ENCODE assay signal across 8 cellular contexts in the genomic region with DNA sequence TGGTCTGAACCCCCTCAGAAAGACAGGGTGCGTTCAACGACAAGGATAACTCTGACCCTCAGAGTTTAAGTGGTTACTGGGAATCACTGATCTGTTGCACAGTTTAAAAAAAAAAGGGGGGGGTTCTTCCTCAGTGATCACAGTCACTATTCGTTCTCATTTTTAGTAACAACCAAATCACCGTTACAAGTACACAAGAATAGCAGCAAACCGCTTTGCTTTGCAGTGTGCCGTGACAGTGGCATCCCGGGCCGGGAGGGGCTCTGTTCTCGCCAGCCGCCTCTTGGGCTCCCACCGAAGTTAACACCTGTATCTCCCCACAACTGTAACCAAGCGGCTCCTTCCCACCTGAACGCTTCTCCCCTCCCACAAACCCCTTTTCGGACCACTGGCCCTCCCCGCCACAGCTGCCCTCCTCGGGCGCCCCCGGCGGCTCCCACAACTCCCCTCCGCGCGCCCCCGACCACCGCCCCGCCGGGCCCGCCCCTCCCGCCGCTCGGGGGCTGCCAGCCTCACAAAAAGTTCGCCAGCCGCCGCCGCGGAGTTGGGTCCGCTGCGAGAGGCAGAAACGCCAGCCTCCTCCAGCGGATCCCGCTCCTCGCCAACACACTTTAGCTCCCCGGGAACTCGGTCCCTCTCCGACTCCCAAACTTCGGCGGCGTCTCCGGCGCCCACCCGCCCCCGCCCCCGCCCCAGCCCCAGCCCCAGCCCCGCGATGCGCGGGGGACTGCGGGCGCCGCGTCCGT. TPM values are rescaled to one million over a fixed set of nuclear protein-coding genes. Genes with fewer than 3 reads are reported as not detected.
DNase-seq lines count a peak whose midpoint lies in the region; ATAC-seq and TF ChIP-seq lines count a peak whose summit lies in the region.

No MANE protein-coding gene starts in this region.

- no peak overlapping the region for H2AFZ ChIP-seq in mesenchymal stem cell (ENCODE audit: low read depth, low read length)

- peak; percentile 24 for ATAC-seq in GM19468 (IDR thresholded peaks at IDR 0.05; ENCODE audit: extremely low read depth, unreplicated experiment)

- WGBS in mesenchymal stem cell: 0% methylated on average over 30 of the region's 61 CpGs

- H3K36me3 ChIP-seq in DOHH2 (ENCODE audit: control insufficient read depth, low read length) (peaks cover 42% of the 10 kb centered on the region), mesenchymal stem cell (ENCODE audit: control insufficient read depth in 1 of 2, insufficient read depth in 2 of 2, low read depth in 1 of 2, low read length in 2 of 2) (no peaks in the 10 kb centered on the region)

- peak overlapping the region; percentile 27 for H4K91ac ChIP-seq in mesenchymal stem cell (ENCODE audit: low read length)

- peak overlapping the region; percentile 84 for H3K9ac ChIP-seq in mesenchymal stem cell (ENCODE audit: low read length)

- H4K8ac ChIP-seq in mesenchymal stem cell (ENCODE audit: low read length): no peak overlapping the region

- H3K4ac ChIP-seq in mesenchymal stem cell (ENCODE audit: low read depth in 1 of 2, low read length in 2 of 2): no peak overlapping the region

- H3K4me1 ChIP-seq in DOHH2 (ENCODE audit: control insufficient read depth, low read length) (peaks cover 59% of the 10 kb centered on the region), mesenchymal stem cell (ENCODE audit: control insufficient read depth, insufficient read depth, low read depth, low read length) (peaks cover 4% of the 10 kb centered on the region)

- H3K18ac ChIP-seq in mesenchymal stem cell (ENCODE audit: low read depth in 1 of 2, low read length in 2 of 2): peak overlapping the region; percentile 38 to 75

- H2BK15ac ChIP-seq in mesenchymal stem cell (ENCODE audit: low read depth, poor library complexity, severe bottlenecking): no peak overlapping the region

- H3K27me3 ChIP-seq in DOHH2 (ENCODE audit: control insufficient read depth, low read length) (no peaks in the 10 kb centered on the region), mesenchymal stem cell (ENCODE audit: control insufficient read depth in 1 of 2, insufficient read depth in 1 of 2, low read length in 2 of 2) (no peaks in the 10 kb centered on the region)

- H3K4me3 ChIP-seq in DOHH2 (ENCODE audit: low read length) (peak overlapping the region; percentile 73), coronary artery (peak overlapping the region; percentile 99), mesenchymal stem cell (ENCODE audit: insufficient read depth in 1 of 2, low read depth in 1 of 2, low read length in 2 of 2) (peak overlapping the region; percentile 84 to 93)

- H3K79me1 ChIP-seq in mesenchymal stem cell (replicated peaks; ENCODE audit: low read length, poor library complexity, severe bottlenecking): peaks cover 3% of the 10 kb centered on the region

- peak overlapping the region in 1 of 2 experiments; percentile 74 for H3K14ac ChIP-seq in mesenchymal stem cell (ENCODE audit: low read length in 2 of 2)

- H3F3A ChIP-seq in DOHH2 (ENCODE audit: control insufficient read depth, insufficient read depth): peaks cover 5% of the 10 kb centered on the region; the same call in 1 of the 2 replicates

- peaks cover 20% of the 10 kb centered on the region for H4K20me1 ChIP-seq in DOHH2 (ENCODE audit: control insufficient read depth, insufficient read depth, low read depth, low read length)

- peak overlapping the region; percentile 84 for H3K27ac ChIP-seq in DOHH2 (ENCODE audit: low read depth, low read length)
- H3K27ac ChIP-seq in coronary artery: peak overlapping the region; percentile 94 to 99
- H3K27ac ChIP-seq in mesenchymal stem cell (ENCODE audit: low read length, poor library complexity, severe bottlenecking): no peak overlapping the region

- peak; percentile 12 for TF ChIP-seq CTCF in DOHH2 (IDR thresholded peaks at IDR 0.05; ENCODE audit: low read depth, low read length, poor library complexity, severe bottlenecking)
- TF ChIP-seq CTCF in coronary artery (IDR thresholded peaks at IDR 0.05): no peak

- H2BK5ac ChIP-seq in mesenchymal stem cell (ENCODE audit: low read depth, low read length, poor library complexity, severe bottlenecking): no peak overlapping the region

- DNase-seq in HK-2 (ENCODE audit: unreplicated experiment) (peak; percentile 20), coronary artery (ENCODE audit: low spot score) (no peak), mesenchymal stem cell (no peak), NCI-H2081 (lab: John Stamatoyannopoulos, UW) (no peak)
- peak; percentile 28 to 37 for DNase-seq in activated CD4-positive, alpha-beta T cell treated with anti-CD3 and anti-CD28 coated beads for 24 hours (ENCODE audit: low read depth in 2 of 2)
- DNase-seq in stimulated activated CD8-positive, alpha-beta memory T cell treated with anti-CD3 and anti-CD28 coated beads, Interleukin-4, amount 100 ng/mL, for 48 hours: peak; percentile 65

- peak overlapping the region; percentile 73 for H2BK120ac ChIP-seq in mesenchymal stem cell (ENCODE audit: low read depth, low read length)

- peaks cover 58% of the 10 kb centered on the region for H3K79me2 ChIP-seq in DOHH2 (ENCODE audit: control insufficient read depth, low read length)

- H3K9me3 ChIP-seq in DOHH2 (ENCODE audit: control insufficient read depth, insufficient read depth, low read length): no peaks in the 10 kb centered on the region
- H3K9me3 ChIP-seq in mesenchymal stem cell (ENCODE audit: control insufficient read depth, low read length): no peaks in the 10 kb centered on the region

- no peak overlapping the region for H2AK5ac ChIP-seq in mesenchymal stem cell (ENCODE audit: low read length, severe bottlenecking)

- no peak overlapping the region for H3K23ac ChIP-seq in mesenchymal stem cell (ENCODE audit: low read length in 2 of 2)

- no peaks in the 10 kb centered on the region for H3K9me2 ChIP-seq in DOHH2 (replicated peaks; ENCODE audit: control insufficient read depth, low read length)

- peak overlapping the region; percentile 76 for H3K4me2 ChIP-seq in DOHH2 (ENCODE audit: low read length)
- peak overlapping the region; percentile 93 for H3K4me2 ChIP-seq in mesenchymal stem cell (ENCODE audit: low read length, poor library complexity, severe bottlenecking)

- peak overlapping the region in 1 of 2 experiments; percentile 10 for H2BK12ac ChIP-seq in mesenchymal stem cell (ENCODE audit: low read length in 2 of 2)

RNA-seq across cellular contexts. Expression of a gene that starts 1.2 kb away (rescaled TPM):
- polyA plus RNA-seq in mesenchymal stem cell (2013, experiment 1 of 2): 18.3 TPM
- polyA plus RNA-seq in mesenchymal stem cell (2013, experiment 2 of 2): 17.5 TPM

Comparison
In these comparisons a context has a peak if more than half of its experiments do, and no peak if none do; other contexts are left out.
1. DNase-seq: peak in HK-2 (single experiment), activated CD4-positive, alpha-beta T cell treated with anti-CD3 and anti-CD28 coated beads for 24 hours (2 of 2) and stimulated activated CD8-positive, alpha-beta memory T cell treated with anti-CD3 and anti-CD28 coated beads, Interleukin-4, amount 100 ng/mL, for 48 hours (single experiment); none in coronary artery (single experiment), mesenchymal stem cell (single experiment) and NCI-H2081 (0 of 2).
2. Peak in every context shown above with its lines, with median percentiles within 50 percentile points of each other: H3K4me3 ChIP-seq.